In the genomic region with DNA sequence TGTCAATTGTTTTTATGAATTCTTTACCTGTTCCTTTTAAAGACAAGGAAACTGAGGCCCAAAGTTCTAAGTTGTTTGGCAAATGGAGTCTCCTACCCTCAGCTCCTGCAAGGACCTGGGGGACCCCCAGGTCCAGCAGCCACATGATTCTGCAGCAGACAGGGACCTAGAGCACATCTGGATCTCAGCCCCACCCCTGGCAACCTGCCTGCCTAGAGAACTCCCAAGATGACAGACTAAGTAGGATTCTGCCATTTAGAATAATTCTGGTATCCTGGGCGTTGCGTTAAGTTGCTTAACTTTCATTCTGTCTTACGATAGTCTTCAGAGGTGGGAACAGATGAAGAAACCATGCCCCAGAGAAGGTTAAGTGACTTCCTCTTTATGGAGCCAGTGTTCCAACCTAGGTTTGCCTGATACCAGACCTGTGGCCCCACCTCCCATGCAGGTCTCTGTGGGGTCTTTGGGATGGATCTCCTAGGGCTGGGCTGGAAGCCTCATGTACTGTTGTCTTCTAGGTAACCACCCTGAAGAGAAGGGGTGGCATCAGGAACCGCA, we compare ENCODE assay signal across 34 cellular contexts. TPM values are rescaled to one million over a fixed set of nuclear protein-coding genes. Genes with fewer than 3 reads are reported as not detected.
DNase-seq lines count a peak whose midpoint lies in the region; ATAC-seq, FAIRE-seq and TF ChIP-seq lines count a peak whose summit lies in the region.
"Had no signal": no experiment of that assay in that cellular context is flagged by ENCODE, and none has a peak within 500 bp of the region (broad histone marks: within the 10 kb centered on the region; RNA-seq: fewer than 3 reads in every experiment).

No MANE protein-coding gene starts in this region.

- no peak overlapping the region for H3K4me2 ChIP-seq in K562 (ENCODE audit: insufficient read depth, low read length)
- H3K4me2 ChIP-seq: PC-9 had no signal

- H3K9me3 ChIP-seq in K562 (replicated peaks; ENCODE audit: control insufficient read depth, insufficient read depth, low read depth, low read length), result no peaks in the 10 kb centered on the region
- no peaks in the 10 kb centered on the region for H3K9me3 ChIP-seq in upper lobe of right lung
- no peaks in the 10 kb centered on the region for H3K9me3 ChIP-seq in ascending aorta

- 93% methylated on average over 4 of the region's 4 CpGs for WGBS in K562 (ENCODE audit: insufficient coverage, low coverage, missing lambda C conversion rate)

- no peaks in the 10 kb centered on the region for H3K27me3 ChIP-seq in K562 (ENCODE audit: control insufficient read depth in 2 of 2, insufficient read depth in 2 of 2, low read length in 2 of 2)
- no peaks in the 10 kb centered on the region for H3K27me3 ChIP-seq in upper lobe of right lung
- H3K27me3 ChIP-seq in ascending aorta, result no peaks in the 10 kb centered on the region

- peaks cover 7% of the 10 kb centered on the region for H3K4me1 Mint-ChIP-seq in activated naive CD8-positive, alpha-beta T cell (ENCODE audit: low read depth)
- peaks cover 8% of the 10 kb centered on the region for H3K4me1 Mint-ChIP-seq in activated naive CD8-positive, alpha-beta T cell treated with anti-CD3 and anti-CD28 coated beads, Interleukin-2, amount 50 U/mL, for 24 hours
- H3K4me1 Mint-ChIP-seq: activated T-helper 17 cell treated with anti-CD3 and anti-CD28 coated beads, Interleukin-2, amount 50 U/mL, for 72 hours; nephron had no signal

- intact Hi-C loops in K562 (cut with micrococcal nuclease) (no loop called here), upper lobe of right lung (cut with DNase I) (no loop called here), ascending aorta (cut with DNase I) (no loop called here)

- no peak for ATAC-seq in activated naive CD8-positive, alpha-beta T cell treated with anti-CD3 and anti-CD28 coated beads, Interleukin-2, amount 50 U/mL, for 24 hours
- ATAC-seq in K562 (peak; percentile 4; the same call in 1 of the 3 replicates), upper lobe of right lung (peak; percentile 5)
- ATAC-seq: activated T-helper 17 cell treated with anti-CD3 and anti-CD28 coated beads, Interleukin-2, amount 50 U/mL, for 72 hours; left cardiac atrium had no signal

- H3K4me1 ChIP-seq in K562 (replicated peaks in 1 of 2; ENCODE audit: control insufficient read depth in 2 of 2, insufficient read depth in 2 of 2, low read length in 2 of 2) (peaks cover under 1 to 10% of the 10 kb centered on the region in 2 experiments; a peak in 4 of 5 replicates), upper lobe of right lung (peaks cover 3% of the 10 kb centered on the region), ascending aorta (peaks cover 0 to 4% of the 10 kb centered on the region in 2 donors)

- no peaks in the 10 kb centered on the region for H4K20me1 ChIP-seq in K562 (replicated peaks; ENCODE audit: control insufficient read depth, insufficient read depth, low read length)

- H3K9ac ChIP-seq in K562 (ENCODE audit: insufficient read depth in 1 of 2, low read depth in 2 of 2, low read length in 2 of 2), result no peak overlapping the region

- no peak overlapping the region for H2AFZ ChIP-seq in K562 (ENCODE audit: low read depth, low read length)
- H2AFZ ChIP-seq: PC-9 had no signal

- H3K27ac ChIP-seq in K562 (ENCODE audit: extremely low read depth, low read depth, low read length), result no peak overlapping the region; the same call in 2 of the 3 replicates
- no peak overlapping the region for H3K27ac ChIP-seq in upper lobe of right lung
- H3K27ac ChIP-seq in ascending aorta, result no peak overlapping the region
- H3K27ac ChIP-seq: PC-9, VCaP had no signal

- no peak for DNase-seq in activated naive CD8-positive, alpha-beta T cell treated with anti-CD3 and anti-CD28 coated beads, Interleukin-2, amount 50 U/mL, for 24 hours
- DNase-seq in NB4 (ENCODE audit: low read depth), result peak; percentile 79
- DNase-seq in K562 (ENCODE audit: extremely low read depth in 1 of 4, low spot score in 3 of 4), result no peak
- no peak for DNase-seq in upper lobe of right lung
- DNase-seq in ascending aorta (ENCODE audit: low spot score in 2 of 2), result no peak
- DNase-seq in NCI-H2171 treated with DMSO at 0.1 percent for 48 hours (lab: John Stamatoyannopoulos, UW), result no peak
- no peak for DNase-seq in NCI-H146 treated with DMSO at 0.1 percent for 48 hours (lab: John Stamatoyannopoulos, UW; ENCODE audit: unreplicated experiment)
- DNase-seq: activated CD4-positive, alpha-beta T cell treated with anti-CD3 and anti-CD28 coated beads for 4 hours; activated naive CD4-positive, alpha-beta T cell treated with anti-CD3 and anti-CD28 coated beads, Interleukin-2, amount 10 ng/mL, durations not matched to agents 7 days and 5 days; amygdala; CD4-positive, alpha-beta memory T cell; DMS 273 treated with DMSO at 0.1 percent for 48 hours; H9; hypothalamus; immature natural killer cell; Kasumi-1; left cardiac atrium; NCI-H1092; NCI-H1694 treated with DMSO at 0.1 percent for 48 hours; NCI-H510A; PC-9; SHP77; stimulated activated CD4-positive, alpha-beta T cell treated with anti-CD3 and anti-CD28 coated beads, Interleukin-15, amount 100 ng/mL, for 24 hours; stimulated activated CD4-positive, alpha-beta T cell treated with anti-CD3 and anti-CD28 coated beads, Interleukin-4, amount 100 ng/mL, for 4 hours; SW 1271; trophoblast cell had no signal

- H3K27ac Mint-ChIP-seq in activated naive CD8-positive, alpha-beta T cell, result peak overlapping the region; percentile 16
- no peak overlapping the region for H3K27ac Mint-ChIP-seq in activated naive CD8-positive, alpha-beta T cell treated with anti-CD3 and anti-CD28 coated beads, Interleukin-2, amount 50 U/mL, for 24 hours
- H3K27ac Mint-ChIP-seq: activated naive CD4-positive, alpha-beta T cell treated with anti-CD3 and anti-CD28 coated beads, Interleukin-2, amount 10 ng/mL, durations not matched to agents 7 days and 5 days; activated T-helper 17 cell treated with anti-CD3 and anti-CD28 coated beads, Interleukin-2, amount 50 U/mL, for 72 hours; B cell; CD4-positive, alpha-beta memory T cell; H9; nephron had no signal

- no peak overlapping the region for H3K4me3 Mint-ChIP-seq in activated naive CD8-positive, alpha-beta T cell
- no peak overlapping the region for H3K4me3 Mint-ChIP-seq in activated naive CD8-positive, alpha-beta T cell treated with anti-CD3 and anti-CD28 coated beads, Interleukin-2, amount 50 U/mL, for 24 hours
- H3K4me3 Mint-ChIP-seq: activated naive CD4-positive, alpha-beta T cell treated with anti-CD3 and anti-CD28 coated beads, Interleukin-2, amount 10 ng/mL, durations not matched to agents 7 days and 5 days; activated T-helper 17 cell treated with anti-CD3 and anti-CD28 coated beads, Interleukin-2, amount 50 U/mL, for 72 hours; B cell; CD4-positive, alpha-beta memory T cell; H9; immature natural killer cell; nephron had no signal

- peaks cover 5% of the 10 kb centered on the region for H3K9me1 ChIP-seq in K562 (ENCODE audit: control insufficient read depth, insufficient read depth, low read length)

- POLR2A ChIA-PET in K562 (lab: Yijun Ruan, JAX), result interaction anchor here (0.7 to 2.2 kb wide), 3 partner anchors 8 to 79 kb away, joined by 3 to 8 read pairs (median 4); no protein-coding TSS in a partner anchor

- no peak for TF ChIP-seq EP300 in K562 (IDR thresholded peaks at IDR 0.05; ENCODE audit: low read length)

- BruUV-seq in K562 (replicated peaks; lab: Mats Ljungman, UMichigan), result TSS peak; percentile 16

- no peaks in the 10 kb centered on the region for H3K79me2 ChIP-seq in K562 (ENCODE audit: control insufficient read depth, insufficient read depth, low read length)

- in situ Hi-C loops in K562 (cut with MboI), result no loop called here

- H3K36me3 ChIP-seq in K562 (ENCODE audit: control insufficient read depth, insufficient read depth, low read length) (peaks cover 63% of the 10 kb centered on the region; the same call in 2 of the 3 replicates), upper lobe of right lung (peaks cover 59% of the 10 kb centered on the region), ascending aorta (peaks cover 56 to 58% of the 10 kb centered on the region in 2 donors)

- H3K36me3 Mint-ChIP-seq in activated naive CD8-positive, alpha-beta T cell, result peaks cover 5% of the 10 kb centered on the region
- peaks cover 30% of the 10 kb centered on the region for H3K36me3 Mint-ChIP-seq in activated naive CD8-positive, alpha-beta T cell treated with anti-CD3 and anti-CD28 coated beads, Interleukin-2, amount 50 U/mL, for 24 hours (ENCODE audit: low read depth)

- no peak for TF ChIP-seq POLR2A in NB4 (IDR thresholded peaks at IDR 0.05; ENCODE audit: extremely low read depth, insufficient read length)
- no peak for TF ChIP-seq POLR2A in K562 (conservative IDR thresholded peaks at IDR 0.05)

- no peak for FAIRE-seq in K562 (lab: Jason Lieb, UNC)
- FAIRE-seq: A204.1, colon, GM12892 had no signal

- TF ChIP-seq RAD21 in K562 (CRISPR knock-in tag; conservative IDR thresholded peaks at IDR 0.05 in 1 of 2, IDR thresholded peaks at IDR 0.05 in 1 of 2), result no peak

- CTCF ChIA-PET in K562 (lab: Yijun Ruan, JAX; ENCODE audit: low intra/inter-chr PET ratio), result no interaction called here

- H3K4me3 ChIP-seq in NB4 (ENCODE audit: low read depth, low read length) (no peak overlapping the region), K562 (no peak overlapping the region), upper lobe of right lung (no peak overlapping the region), ascending aorta (no peak overlapping the region)
- H3K4me3 ChIP-seq: PC-9 had no signal

- TF ChIP-seq CTCF in NB4 (IDR thresholded peaks at IDR 0.05; ENCODE audit: low read depth, low read length), result no peak
- no peak for TF ChIP-seq CTCF in K562 (IDR thresholded peaks at IDR 0.05 in 2 of 3, conservative IDR thresholded peaks at IDR 0.05 in 1 of 3; ENCODE audit: insufficient read depth in 2 of 3, low read depth in 1 of 3, low read length in 3 of 3)
- no peak for TF ChIP-seq CTCF in upper lobe of right lung (IDR thresholded peaks at IDR 0.05)
- TF ChIP-seq CTCF in ascending aorta (IDR thresholded peaks at IDR 0.05), result no peak

- H3K27me3 Mint-ChIP-seq in activated naive CD8-positive, alpha-beta T cell, result no peaks in the 10 kb centered on the region
- H3K27me3 Mint-ChIP-seq in activated naive CD8-positive, alpha-beta T cell treated with anti-CD3 and anti-CD28 coated beads, Interleukin-2, amount 50 U/mL, for 24 hours, result no peaks in the 10 kb centered on the region
- H3K27me3 Mint-ChIP-seq: activated naive CD4-positive, alpha-beta T cell treated with anti-CD3 and anti-CD28 coated beads, Interleukin-2, amount 10 ng/mL, durations not matched to agents 7 days and 5 days; activated T-helper 17 cell treated with anti-CD3 and anti-CD28 coated beads, Interleukin-2, amount 50 U/mL, for 72 hours; B cell; CD4-positive, alpha-beta memory T cell had no signal

- H3K9me3 Mint-ChIP-seq in activated naive CD8-positive, alpha-beta T cell (ENCODE audit: low read depth), result no peaks in the 10 kb centered on the region
- H3K9me3 Mint-ChIP-seq in activated naive CD8-positive, alpha-beta T cell treated with anti-CD3 and anti-CD28 coated beads, Interleukin-2, amount 50 U/mL, for 24 hours, result no peaks in the 10 kb centered on the region
- H3K9me3 Mint-ChIP-seq: activated naive CD4-positive, alpha-beta T cell treated with anti-CD3 and anti-CD28 coated beads, Interleukin-2, amount 10 ng/mL, durations not matched to agents 7 days and 5 days; activated T-helper 17 cell treated with anti-CD3 and anti-CD28 coated beads, Interleukin-2, amount 50 U/mL, for 72 hours; H9; immature natural killer cell; nephron had no signal

RNA-seq across cellular contexts. Expression of a gene that starts 5.6 kb away (rescaled TPM):
- total RNA-seq in K562 (2011; cell fraction: chromatin; rRNA removed; ENCODE audit: low replicate concordance), result 31.6 and 48.8 TPM in 2 replicates
- total RNA-seq in K562 (2011; cell fraction: nucleolus; rRNA removed), result 18.2 and 18.7 TPM in 2 replicates
- 30.9 and 35.8 TPM in 2 replicates for total RNA-seq in K562 (2011; cell fraction: nucleoplasm; rRNA removed)
- total RNA-seq in K562 (2014; rRNA removed) (32.1 and 40.9 TPM in 2 replicates), K562 (2014; rRNA removed; fragmentation: Illumina TruSeq; extraction: Trizol) (48.8 and 49.6 TPM in 2 replicates), K562 (2015; rRNA removed; fragmentation: Illumina TruSeq; extraction: Trizol) (40.8 and 44.7 TPM in 2 replicates), K562 (2021) (45.6 and 51.7 TPM in 2 replicates), upper lobe of right lung (0.78 TPM), ascending aorta (not detected)
- polyA plus RNA-seq in K562 (2011; rRNA removed) (54.2 and 61.7 TPM in 2 replicates), K562 (2014; fragmentation: Illumina TruSeq; extraction: Trizol) (53.4 and 60.1 TPM in 2 replicates), K562 (2014; fragmentation: Nextera tagmentation; extraction: Ambion mirVana) (10 to 100 TPM; 11.3 to 13.4 TPM), K562 (2014; rRNA removed) (43.6 and 46.2 TPM in 2 replicates)
- polyA plus RNA-seq in K562 (2011; cell fraction: cytosol; rRNA removed), result 43.0 and 48.2 TPM in 2 replicates
- polyA plus RNA-seq in K562 (2011; cell fraction: nucleus; rRNA removed), result 35.5 and 42.4 TPM in 2 replicates
- 30.2 and 32.1 TPM in 2 replicates for polyA plus RNA-seq in K562 (2012)
- polyA minus RNA-seq in K562 (2011; rRNA and poly(A)+ RNA removed), result 25.6 and 28.3 TPM in 2 replicates
- polyA minus RNA-seq in K562 (2011; cell fraction: cytosol; rRNA and poly(A)+ RNA removed), result 17.7 and 17.8 TPM in 2 replicates
- polyA minus RNA-seq in K562 (2011; cell fraction: nucleus; rRNA and poly(A)+ RNA removed), result 9.8 and 11.0 TPM in 2 replicates
- total RNA-seq: B cell had no signal
- polyA plus RNA-seq: CD4-positive, alpha-beta memory T cell had no signal

RNA-seq across cellular contexts. Expression of a gene that starts 16.2 kb away (rescaled TPM):
- 21.5 and 40.8 TPM in 2 replicates for total RNA-seq in K562 (2011; cell fraction: chromatin; rRNA removed; ENCODE audit: low replicate concordance)
- total RNA-seq in K562 (2011; cell fraction: nucleolus; rRNA removed), result 40.7 and 47.7 TPM in 2 replicates
- total RNA-seq in K562 (2011; cell fraction: nucleoplasm; rRNA removed), result 48.1 and 75.0 TPM in 2 replicates
- total RNA-seq in K562 (2014; rRNA removed), result 22.9 and 31.9 TPM in 2 replicates
- total RNA-seq in K562 (2014; rRNA removed; fragmentation: Illumina TruSeq; extraction: Trizol), result 21.9 and 22.2 TPM in 2 replicates
- 28.1 and 29.4 TPM in 2 replicates for total RNA-seq in K562 (2015; rRNA removed; fragmentation: Illumina TruSeq; extraction: Trizol)
- 37.4 and 42.8 TPM in 2 replicates for total RNA-seq in K562 (2021)
- polyA plus RNA-seq in K562 (2011; rRNA removed), result 11.9 and 16.7 TPM in 2 replicates
- 18.3 and 30.0 TPM in 2 replicates for polyA plus RNA-seq in K562 (2011; cell fraction: cytosol; rRNA removed)
- 5.5 and 8.8 TPM in 2 replicates for polyA plus RNA-seq in K562 (2011; cell fraction: nucleus; rRNA removed)
- 17.4 and 33.3 TPM in 2 replicates for polyA plus RNA-seq in K562 (2012)
- polyA plus RNA-seq in K562 (2014; fragmentation: Illumina TruSeq; extraction: Trizol), result 22.5 and 23.4 TPM in 2 replicates
- 10 to 100 TPM; 19.3 to 47.3 TPM for polyA plus RNA-seq in K562 (2014; fragmentation: Nextera tagmentation; extraction: Ambion mirVana)
- 18.8 and 20.9 TPM in 2 replicates for polyA plus RNA-seq in K562 (2014; rRNA removed)
- 18.6 and 24.3 TPM in 2 replicates for polyA minus RNA-seq in K562 (2011; rRNA and poly(A)+ RNA removed)
- polyA minus RNA-seq in K562 (2011; cell fraction: cytosol; rRNA and poly(A)+ RNA removed), result 23.3 and 30.5 TPM in 2 replicates
- 6.7 and 9.3 TPM in 2 replicates for polyA minus RNA-seq in K562 (2011; cell fraction: nucleus; rRNA and poly(A)+ RNA removed)
- 42.2 TPM for total RNA-seq in upper lobe of right lung
- total RNA-seq in ascending aorta, result 43.4 TPM

Comparison
In these comparisons a context has a peak if more than half of its experiments do, and no peak if none do; other contexts are left out.
1. RNA of a gene that starts 5.6 kb away (total RNA-seq): 18.2 to 51.7 TPM in K562; 0.78 TPM in upper lobe of right lung (single experiment) and not detected in ascending aorta (single experiment); every median in the first group is over 10 times any median in the second.